8 cellular contexts compared by ENCODE assay signal in the genomic region with DNA sequence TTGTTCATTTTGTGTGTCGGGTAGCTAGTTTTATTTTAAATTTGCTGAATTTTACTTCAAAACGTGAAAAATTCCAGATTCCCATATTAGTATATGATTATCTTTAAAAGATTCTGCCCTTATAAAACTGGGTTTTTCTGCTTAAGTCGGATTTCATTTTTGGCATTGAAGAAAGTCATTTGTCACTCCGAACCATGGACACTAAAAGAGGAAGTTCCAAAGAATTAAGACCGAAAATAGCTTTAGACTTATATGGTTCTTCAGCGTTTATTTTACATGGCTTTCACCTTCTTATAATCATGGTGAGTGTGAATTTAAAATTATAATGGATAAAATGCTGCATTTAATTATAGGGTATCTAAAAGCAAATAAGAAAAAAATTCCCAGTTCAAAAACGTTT. TPM values are rescaled to one million over a fixed set of nuclear protein-coding genes. Genes with fewer than 3 reads are reported as not detected.
DNase-seq lines count a peak whose midpoint lies in the region; ATAC-seq lines count a peak whose summit lies in the region.

No MANE protein-coding gene starts in this region.

- H3K4me3 ChIP-seq in iPS-15b (ENCODE audit: low read depth, low read length): peak overlapping the region; percentile 97
- H3K4me3 ChIP-seq in subcutaneous abdominal adipose tissue (ENCODE audit: low read depth in 1 of 5, low read length in 5 of 5): peak overlapping the region; percentile 85 to 100 (median 99)

- ATAC-seq in activated CD8-positive, alpha-beta memory T cell treated with anti-CD3 and anti-CD28 coated beads, Interleukin-2, amount 10 ng/mL, durations not matched to agents 7 days and 5 days: no peak
- no peak for ATAC-seq in HG02884 (IDR thresholded peaks at IDR 0.05; ENCODE audit: unreplicated experiment)

- peak overlapping the region; percentile 98 for H3K27ac Mint-ChIP-seq in activated CD8-positive, alpha-beta memory T cell treated with anti-CD3 and anti-CD28 coated beads, Interleukin-2, amount 10 ng/mL, durations not matched to agents 7 days and 5 days
- peak overlapping the region; percentile 97 for H3K27ac Mint-ChIP-seq in activated CD4-positive, alpha-beta memory T cell treated with anti-CD3 and anti-CD28 coated beads, Interleukin-2, amount 10 ng/mL, durations not matched to agents 7 days and 5 days

- peak overlapping the region; percentile 97 for H3K4me3 Mint-ChIP-seq in activated CD8-positive, alpha-beta memory T cell treated with anti-CD3 and anti-CD28 coated beads, Interleukin-2, amount 10 ng/mL, durations not matched to agents 7 days and 5 days
- peak overlapping the region; percentile 96 for H3K4me3 Mint-ChIP-seq in activated CD4-positive, alpha-beta memory T cell treated with anti-CD3 and anti-CD28 coated beads, Interleukin-2, amount 10 ng/mL, durations not matched to agents 7 days and 5 days

- H3K9me3 ChIP-seq in iPS-15b (ENCODE audit: control insufficient read depth, insufficient read depth, low read length) (no peaks in the 10 kb centered on the region), subcutaneous abdominal adipose tissue (ENCODE audit: control insufficient read depth in 5 of 5, low read length in 5 of 5) (no peaks in the 10 kb centered on the region)

- peak overlapping the region; percentile 94 for H3K27ac ChIP-seq in subcutaneous abdominal adipose tissue (ENCODE audit: low read depth, low read length)

- H3K36me3 ChIP-seq in iPS-15b (ENCODE audit: control insufficient read depth, insufficient read depth, low read length): peaks cover 7% of the 10 kb centered on the region
- peaks cover 4 to 21% (median 13%) of the 10 kb centered on the region in 5 donors for H3K36me3 ChIP-seq in subcutaneous abdominal adipose tissue (ENCODE audit: control insufficient read depth in 5 of 5, insufficient read depth in 5 of 5, low read length in 5 of 5)

- H3K4me1 Mint-ChIP-seq in activated CD8-positive, alpha-beta memory T cell treated with anti-CD3 and anti-CD28 coated beads, Interleukin-2, amount 10 ng/mL, durations not matched to agents 7 days and 5 days: peaks cover 42% of the 10 kb centered on the region
- H3K4me1 Mint-ChIP-seq in activated CD4-positive, alpha-beta memory T cell treated with anti-CD3 and anti-CD28 coated beads, Interleukin-2, amount 10 ng/mL, durations not matched to agents 7 days and 5 days: peaks cover 46% of the 10 kb centered on the region

- POLR2A ChIA-PET in activated CD4-positive, alpha-beta memory T cell treated with anti-CD3 and anti-CD28 coated beads, Interleukin-2, amount 10 ng/mL, durations not matched to agents 7 days and 5 days (lab: Charles Lee): interaction anchor here (0.6 to 4.6 kb wide), 12 partner anchors 13 to 379 kb away, joined by 3 to 130 read pairs (median 7); a partner anchor contains a TSS

- peak overlapping the region; percentile 97 for H3K9ac ChIP-seq in iPS-15b (ENCODE audit: low read depth, low read length)
- peak overlapping the region in 4 of 5 donors; percentile 89 to 100 (median 94) for H3K9ac ChIP-seq in subcutaneous abdominal adipose tissue (ENCODE audit: low read length in 5 of 5)

- H3K9me3 Mint-ChIP-seq in activated CD8-positive, alpha-beta memory T cell treated with anti-CD3 and anti-CD28 coated beads, Interleukin-2, amount 10 ng/mL, durations not matched to agents 7 days and 5 days (ENCODE audit: low read depth): no peaks in the 10 kb centered on the region
- no peaks in the 10 kb centered on the region for H3K9me3 Mint-ChIP-seq in activated CD4-positive, alpha-beta memory T cell treated with anti-CD3 and anti-CD28 coated beads, Interleukin-2, amount 10 ng/mL, durations not matched to agents 7 days and 5 days

- H3K27me3 Mint-ChIP-seq in activated CD8-positive, alpha-beta memory T cell treated with anti-CD3 and anti-CD28 coated beads, Interleukin-2, amount 10 ng/mL, durations not matched to agents 7 days and 5 days: no peaks in the 10 kb centered on the region
- H3K27me3 Mint-ChIP-seq in activated CD4-positive, alpha-beta memory T cell treated with anti-CD3 and anti-CD28 coated beads, Interleukin-2, amount 10 ng/mL, durations not matched to agents 7 days and 5 days: no peaks in the 10 kb centered on the region

- DNase-seq in activated CD8-positive, alpha-beta memory T cell treated with anti-CD3 and anti-CD28 coated beads, Interleukin-2, amount 10 ng/mL, durations not matched to agents 7 days and 5 days: no peak
- DNase-seq in activated CD8-positive, alpha-beta memory T cell treated with anti-CD3 and anti-CD28 coated beads, Interleukin-2, amount 50 U/mL, for 48 hours: no peak
- DNase-seq in activated CD4-positive, alpha-beta memory T cell treated with anti-CD3 and anti-CD28 coated beads, Interleukin-2, amount 10 ng/mL, durations not matched to agents 7 days and 5 days: no peak
- DNase-seq in NCI-H446 treated with DMSO at 0.1 percent for 48 hours (lab: John Stamatoyannopoulos, UW) (no peak), glomerular visceral epithelial cell (ENCODE audit: extremely low spot score) (no peak)

- H3K27me3 ChIP-seq in iPS-15b (ENCODE audit: control insufficient read depth, insufficient read depth, low read length): no peaks in the 10 kb centered on the region
- no peaks in the 10 kb centered on the region for H3K27me3 ChIP-seq in subcutaneous abdominal adipose tissue (ENCODE audit: control insufficient read depth in 5 of 5, insufficient read depth in 4 of 5, low read length in 5 of 5)

- CTCF ChIA-PET in activated CD8-positive, alpha-beta memory T cell treated with anti-CD3 and anti-CD28 coated beads, Interleukin-2, amount 10 ng/mL, durations not matched to agents 7 days and 5 days (lab: Charles Lee): interaction anchor here (1.4 to 3.7 kb wide), 3 partner anchors 29 to 119 kb away, joined by 3 to 18 read pairs (median 8); a partner anchor contains a TSS
- CTCF ChIA-PET in activated CD4-positive, alpha-beta memory T cell treated with anti-CD3 and anti-CD28 coated beads, Interleukin-2, amount 10 ng/mL, durations not matched to agents 7 days and 5 days (lab: Charles Lee): interaction anchor here (1.1 to 3.6 kb wide), 5 partner anchors 19 to 148 kb away, joined by 3 to 12 read pairs (median 4); a partner anchor contains a TSS

- no peaks in the 10 kb centered on the region for H3K4me1 ChIP-seq in iPS-15b (ENCODE audit: control insufficient read depth, insufficient read depth, low read length)
- H3K4me1 ChIP-seq in subcutaneous abdominal adipose tissue (ENCODE audit: control insufficient read depth in 5 of 5, insufficient read depth in 5 of 5, low read length in 5 of 5): peaks cover 0 to 28% (median 23%) of the 10 kb centered on the region in 5 donors

- peaks cover 26% of the 10 kb centered on the region for H3K36me3 Mint-ChIP-seq in activated CD8-positive, alpha-beta memory T cell treated with anti-CD3 and anti-CD28 coated beads, Interleukin-2, amount 10 ng/mL, durations not matched to agents 7 days and 5 days
- H3K36me3 Mint-ChIP-seq in activated CD4-positive, alpha-beta memory T cell treated with anti-CD3 and anti-CD28 coated beads, Interleukin-2, amount 10 ng/mL, durations not matched to agents 7 days and 5 days (ENCODE audit: low read depth): peaks cover 32% of the 10 kb centered on the region

RNA-seq across cellular contexts. Expression of a gene that starts 1.0 kb away (rescaled TPM):
- 10 to 100 TPM; 31.3 to 34.0 TPM for total RNA-seq in activated CD8-positive, alpha-beta memory T cell treated with anti-CD3 and anti-CD28 coated beads, Interleukin-2, amount 10 ng/mL, durations not matched to agents 7 days and 5 days
- total RNA-seq in activated CD4-positive, alpha-beta memory T cell treated with anti-CD3 and anti-CD28 coated beads, Interleukin-2, amount 10 ng/mL, durations not matched to agents 7 days and 5 days: 10 to 100 TPM; 32.6 to 36.5 TPM
